Comparison of ENCODE assay signal across 8 cellular contexts in the genomic region with DNA sequence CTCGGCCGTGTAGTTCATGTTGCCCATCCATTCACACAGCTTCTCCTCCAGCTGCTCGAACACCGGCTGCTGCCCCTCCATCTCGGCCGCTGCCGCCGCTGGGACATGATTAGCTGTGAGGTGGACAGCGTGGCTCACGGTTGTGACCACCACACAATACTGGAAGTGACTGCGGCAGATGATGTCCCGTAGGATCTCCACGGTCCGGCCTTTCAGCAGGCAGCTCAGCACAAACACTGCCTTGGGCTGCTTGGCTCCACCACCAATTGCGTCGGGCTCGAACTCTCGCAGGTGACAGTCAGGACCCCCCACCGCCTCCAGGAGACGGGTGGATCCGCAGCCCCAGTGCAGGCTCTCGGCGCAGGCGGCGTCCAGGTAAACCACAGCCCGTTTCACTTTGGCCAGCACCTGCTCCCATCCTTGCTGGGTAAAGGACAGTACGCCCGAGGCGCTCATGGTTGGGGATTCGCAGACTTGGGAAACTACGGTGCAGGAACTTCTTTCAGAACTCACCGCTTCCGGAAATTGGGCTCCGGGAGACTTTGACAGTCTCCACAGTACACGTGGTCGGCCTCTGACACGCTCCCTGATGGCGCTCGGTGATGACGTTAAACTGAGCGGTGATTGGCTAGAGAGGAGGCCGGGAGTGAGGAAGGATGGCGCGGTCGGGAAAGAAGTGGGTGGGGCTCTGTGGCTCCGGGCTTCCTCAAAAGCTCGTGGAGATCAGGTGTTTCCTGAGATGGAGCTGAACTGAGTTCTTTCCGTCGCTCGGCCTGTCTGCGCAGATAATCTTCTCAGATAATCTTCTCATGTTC. TPM values are rescaled to one million over a fixed set of nuclear protein-coding genes. Genes with fewer than 3 reads are reported as not detected.
DNase-seq lines count a peak whose midpoint lies in the region; ATAC-seq and TF ChIP-seq lines count a peak whose summit lies in the region.

A gene (minus strand): TSS at position 576 of the 815 bp plus-strand sequence.

- in situ Hi-C loops in GM13976 (cut with MboI; ENCODE audit: low sequenced_read_pairs, unreplicated experiment) = no loop called here

- peaks cover 22% of the 10 kb centered on the region for H3K4me1 ChIP-seq in upper lobe of right lung

- peaks cover 4% of the 10 kb centered on the region for H3K27me3 ChIP-seq in upper lobe of right lung

- no peaks in the 10 kb centered on the region for H3K9me3 ChIP-seq in upper lobe of right lung

- DNase-seq in GM13976 (ENCODE audit: low spot score) (peak; percentile 95), NCI-H146 treated with DMSO at 0.1 percent for 48 hours (lab: John Stamatoyannopoulos, UW; ENCODE audit: unreplicated experiment) (peak; percentile 95), amniotic stem cell (lab: John Stamatoyannopoulos, UW) (peak; percentile 97), left cardiac atrium (peak; percentile 98), posterior vena cava (ENCODE audit: low spot score) (peak; percentile 99), upper lobe of right lung (peak; percentile 97)

- H3K27ac ChIP-seq in upper lobe of right lung = peak within 1 kb of the TSS; percentile 82

- ATAC-seq in HG02870 (IDR thresholded peaks at IDR 0.05; ENCODE audit: unreplicated experiment) (peak; percentile 98), left cardiac atrium (peak; percentile 100), upper lobe of right lung (peak; percentile 100)

- TF ChIP-seq CTCF in GM13976 (IDR thresholded peaks at IDR 0.05; ENCODE audit: borderline replicate concordance, control extremely low read depth, extremely low read depth, insufficient read depth, missing control alignments) (no peak), upper lobe of right lung (IDR thresholded peaks at IDR 0.05) (no peak)

- peak within 1 kb of the TSS; percentile 99 for H3K4me3 ChIP-seq in upper lobe of right lung

- intact Hi-C loops in T-helper 1 cell treated with Interleukin-12 subunit alpha and Interleukin-12 subunit beta and Interleukin-4 antibody, amounts not matched to agents 30 ng/mL and 1 ng/mL, for 36 hours (cut with micrococcal nuclease) = loop anchor here (1.0 to 2.0 kb wide), 5 partner anchors 12 to 1577 kb away; a partner anchor contains a TSS
- intact Hi-C loops in left cardiac atrium (cut with DNase I) (loop anchor here in 1 of 2 donors (10.0 kb wide), 1 partner anchor 171 kb away; no protein-coding TSS in a partner anchor), posterior vena cava (cut with DNase I) (no loop called here), upper lobe of right lung (cut with DNase I) (no loop called here)

- H3K36me3 ChIP-seq in upper lobe of right lung = no peaks in the 10 kb centered on the region

RNA-seq across cellular contexts. Expression of the gene that starts here (rescaled TPM):
- total RNA-seq in T-helper 1 cell treated with Interleukin-12 subunit alpha and Interleukin-12 subunit beta and Interleukin-4 antibody, amounts not matched to agents 30 ng/mL and 1 ng/mL, for 36 hours = 29.9 and 30.3 TPM in 2 replicates
- total RNA-seq in left cardiac atrium (10 to 100 TPM in 1 of 2 donors, 1 to 10 TPM in 1; 9.3 to 13.8 TPM), posterior vena cava (10 to 100 TPM; 17.5 to 18.6 TPM), upper lobe of right lung (14.3 TPM)

Comparison
In these comparisons a context has a peak if more than half of its experiments do, and no peak if none do; other contexts are left out.
1. Peak in every context shown above with its lines: DNase-seq, ATAC-seq, H3K4me3 ChIP-seq and H3K27ac ChIP-seq.